In genomic region chr12:9030776-9031175, GRCh38 we compare ENCODE assay signal across 19 cellular contexts.
"Had no signal": no experiment of that assay in that cellular context is flagged by ENCODE, and none has a peak within 500 bp of the region (broad histone marks: within the 10 kb centered on the region; RNA-seq: fewer than 3 reads in every experiment).

No MANE protein-coding gene starts in this region.

- H3K27me3 ChIP-seq: adrenal gland, breast epithelium, esophagus squamous epithelium, heart right ventricle, upper lobe of left lung had no signal

- H3K9me3 ChIP-seq: adrenal gland, breast epithelium, esophagus squamous epithelium, heart right ventricle, psoas muscle, thoracic aorta, upper lobe of left lung had no signal

- H3K27ac ChIP-seq: adrenal gland, breast epithelium, esophagus squamous epithelium, heart right ventricle, psoas muscle, thoracic aorta, upper lobe of left lung had no signal

- H3K4me1 ChIP-seq: adrenal gland, breast epithelium, psoas muscle, upper lobe of left lung had no signal

- H3K4me3 Mint-ChIP-seq: activated CD4-positive, alpha-beta T cell treated with anti-CD3 and anti-CD28 coated beads, Interleukin-2, amount 10 ng/mL, durations not matched to agents 24 days and 14 days had no signal

- H3K4me3 ChIP-seq: adrenal gland, breast epithelium, esophagus squamous epithelium, heart right ventricle, psoas muscle, thoracic aorta, upper lobe of left lung had no signal

- H3K27ac Mint-ChIP-seq: activated CD4-positive, alpha-beta T cell treated with anti-CD3 and anti-CD28 coated beads, Interleukin-2, amount 10 ng/mL, durations not matched to agents 24 days and 14 days had no signal

- H3K36me3 ChIP-seq: adrenal gland, breast epithelium, esophagus squamous epithelium, heart right ventricle, thoracic aorta, upper lobe of left lung had no signal

- DNase-seq: activated CD4-positive, alpha-beta T cell treated with anti-CD3 and anti-CD28 coated beads, Interleukin-2, amount 10 ng/mL, durations not matched to agents 24 days and 14 days; activated CD4-positive, CD25-positive, alpha-beta regulatory T cell; activated naive CD4-positive, alpha-beta T cell; adrenal gland; cerebellar nuclear complex; cortex of kidney; effector CD8-positive, alpha-beta T cell; esophagus squamous epithelium; heart right ventricle; left ventricle myocardium superior; psoas muscle; right cardiac atrium; small intestine; stimulated activated CD4-positive, alpha-beta T cell treated with anti-CD3 and anti-CD28 coated beads, Interleukin-15, amount 100 ng/mL, for 24 hours; stimulated activated CD4-positive, alpha-beta T cell treated with anti-CD3 and anti-CD28 coated beads, Interleukin-2, amount 100 ng/mL, for 48 hours; T-helper 9 cell; upper lobe of left lung had no signal

- ATAC-seq: heart right ventricle, left ventricle myocardium superior, psoas muscle, right cardiac atrium had no signal
